Comparison of ENCODE assay signal across 17 cellular contexts in genomic region chr13:30186644-30187431, GRCh38.
DNase-seq lines count a peak whose midpoint lies in the region; ATAC-seq and TF ChIP-seq lines count a peak whose summit lies in the region.
"Had no signal": no experiment of that assay in that cellular context is flagged by ENCODE, and none has a peak within 500 bp of the region (broad histone marks: within the 10 kb centered on the region; RNA-seq: fewer than 3 reads in every experiment).

No MANE protein-coding gene starts in this region.

- TF ChIP-seq RAD21 in IMR-90 (IDR thresholded peaks at IDR 0.05; ENCODE audit: low read length): no peak

- no peak overlapping the region for H4K8ac ChIP-seq in IMR-90 (ENCODE audit: low read depth in 2 of 2, low read length in 2 of 2)

- no peak overlapping the region for H2AK9ac ChIP-seq in IMR-90 (replicated peaks; ENCODE audit: low read depth, low read length, poor library complexity)

- no peak overlapping the region for H2BK20ac ChIP-seq in IMR-90 (ENCODE audit: low read depth, low read length)

- in situ Hi-C loops in IMR-90 (cut with MboI; ENCODE audit: low sequenced_read_pairs): no loop called here

- H3K27ac ChIP-seq in IMR-90 (ENCODE audit: insufficient read depth, low read length): no peak overlapping the region
- H3K27ac ChIP-seq: breast epithelium, psoas muscle, SJSA1, upper lobe of right lung had no signal

- WGBS in IMR-90 (ENCODE audit: extremely low coverage in 2 of 2, insufficient read length in 1 of 2), 2 experiments: 69% methylated on average over 4 of the region's 10 CpGs; no CpG with 5 or more reads in 1 of the 2 experiments

- H2AFZ ChIP-seq in IMR-90 (replicated peaks; ENCODE audit: low read length, poor library complexity): no peak overlapping the region

- no peak for TF ChIP-seq POLR2A in IMR-90 (IDR thresholded peaks at IDR 0.05; ENCODE audit: low read depth, low read length)

- DNase-seq in IMR-90 (peak; percentile 7), NCI-H2171 treated with DMSO at 0.1 percent for 48 hours (lab: John Stamatoyannopoulos, UW) (peak; percentile 65), renal cortical epithelial cell (ENCODE audit: low read depth) (peak; percentile 22), NCI-H1048 (lab: John Stamatoyannopoulos, UW) (no peak)
- DNase-seq in activated CD4-positive, alpha-beta T cell treated with anti-CD3 and anti-CD28 coated beads for 4 hours: no peak
- DNase-seq in stimulated activated CD4-positive, alpha-beta T cell treated with anti-CD3 and anti-CD28 coated beads, Interleukin-15, amount 100 ng/mL, for 24 hours: no peak
- DNase-seq: activated naive CD4-positive, alpha-beta T cell treated with Interleukin-2 at 50 U/mL for 16 hours; effector CD8-positive, alpha-beta T cell; MM.1S; mucosa of descending colon; psoas muscle; stimulated activated CD4-positive, alpha-beta T cell treated with anti-CD3 and anti-CD28 coated beads, Interleukin-2, amount 100 ng/mL, for 24 hours; upper lobe of right lung had no signal

- H3K4me2 ChIP-seq in IMR-90 (ENCODE audit: low read depth, low read length): no peak overlapping the region

- no peaks in the 10 kb centered on the region for H3K36me3 ChIP-seq in IMR-90 (ENCODE audit: control insufficient read depth, insufficient read depth, low read length)
- H3K36me3 ChIP-seq: breast epithelium, SJSA1, upper lobe of right lung had no signal

- no peaks in the 10 kb centered on the region for H4K20me1 ChIP-seq in IMR-90 (ENCODE audit: insufficient read depth, low read length)

- no peak overlapping the region for H4K5ac ChIP-seq in IMR-90 (ENCODE audit: low read depth, low read length)

- dilution Hi-C loops in IMR-90 (cut with HindIII; ENCODE audit: low sequenced_read_pairs, unreplicated experiment): no loop called here

- no peak overlapping the region for H3K9ac ChIP-seq in IMR-90 (ENCODE audit: low read depth, low read length)

- no peaks in the 10 kb centered on the region for H3K79me1 ChIP-seq in IMR-90 (ENCODE audit: low read depth in 1 of 2, low read length in 2 of 2)

- H2BK5ac ChIP-seq in IMR-90 (ENCODE audit: low read depth, low read length, poor library complexity, severe bottlenecking): no peak overlapping the region

- H3K4ac ChIP-seq in IMR-90 (ENCODE audit: low read depth, low read length): no peak overlapping the region

- no peaks in the 10 kb centered on the region for H3K9me1 ChIP-seq in IMR-90 (ENCODE audit: insufficient read depth, low read length)

- H2BK120ac ChIP-seq in IMR-90 (ENCODE audit: low read depth, low read length): no peak overlapping the region

- no peaks in the 10 kb centered on the region for H3K27me3 ChIP-seq in IMR-90 (ENCODE audit: control insufficient read depth, insufficient read depth, low read length)
- H3K27me3 ChIP-seq: breast epithelium, SJSA1, upper lobe of right lung had no signal

- no peak overlapping the region for H2AK5ac ChIP-seq in IMR-90 (ENCODE audit: low read depth, low read length)

- peak overlapping the region; percentile 51 to 95 (median 80) for H3K27ac Mint-ChIP-seq in brain

- peaks cover 4% of the 10 kb centered on the region for H3K36me3 Mint-ChIP-seq in brain

- no TSS peak for BruUV-seq in IMR-90 (replicated peaks; lab: Mats Ljungman, UMichigan)

- intact Hi-C loops in IMR-90 (cut with micrococcal nuclease): no loop called here

- H3K4me3 ChIP-seq in IMR-90 (ENCODE audit: insufficient read depth, low read depth, low read length): no peak overlapping the region
- H3K4me3 ChIP-seq: breast epithelium, mucosa of descending colon, psoas muscle, SJSA1, upper lobe of right lung had no signal

- peaks cover 51% of the 10 kb centered on the region for H3K4me1 Mint-ChIP-seq in brain

- H2BK15ac ChIP-seq in IMR-90 (ENCODE audit: low read depth, low read length): no peak overlapping the region

- H3K4me3 Mint-ChIP-seq in brain: peak overlapping the region in 4 of 5 experiments; percentile 30 to 58 (median 46)

- no peaks in the 10 kb centered on the region for H3K9me3 ChIP-seq in IMR-90 (ENCODE audit: control insufficient read depth, insufficient read depth, low read length)
- H3K9me3 ChIP-seq: breast epithelium, mucosa of descending colon, psoas muscle, SJSA1, upper lobe of right lung had no signal

- H3K27me3 Mint-ChIP-seq in brain: no peaks in the 10 kb centered on the region

- CTCF ChIA-PET in IMR-90 (lab: Yijun Ruan, JAX): no interaction called here

- no peak overlapping the region for H3K18ac ChIP-seq in IMR-90 (ENCODE audit: low read depth, low read length)

- H3K4me1 ChIP-seq in IMR-90 (ENCODE audit: control insufficient read depth, insufficient read depth, low read length): no peaks in the 10 kb centered on the region
- H3K4me1 ChIP-seq: breast epithelium, psoas muscle, SJSA1, upper lobe of right lung had no signal

- no peak overlapping the region for H3K56ac ChIP-seq in IMR-90 (ENCODE audit: extremely low read depth, insufficient read depth, low read length)

- no peak overlapping the region for H3K14ac ChIP-seq in IMR-90 (replicated peaks; ENCODE audit: low read depth, low read length)

- H3K9me3 Mint-ChIP-seq in brain: peaks cover 0 to 3% (median 0%) of the 10 kb centered on the region in 5 experiments

- POLR2A ChIA-PET in IMR-90 (lab: Charles Lee; ENCODE audit: unreplicated experiment): no interaction called here

- H3K23ac ChIP-seq in IMR-90 (ENCODE audit: low read depth, low read length): no peak overlapping the region

- TF ChIP-seq CTCF in IMR-90 (conservative IDR thresholded peaks at IDR 0.05; ENCODE audit: low read depth, low read length) (no peak), brain (conservative IDR thresholded peaks at IDR 0.05) (no peak)

- no peak for ATAC-seq in IMR-90 (ENCODE audit: low read depth)
- ATAC-seq in GM21717 (IDR thresholded peaks at IDR 0.05; ENCODE audit: unreplicated experiment): no peak
- ATAC-seq: mucosa of descending colon, psoas muscle, upper lobe of right lung had no signal

- no peak overlapping the region for H4K91ac ChIP-seq in IMR-90 (ENCODE audit: insufficient read depth, low read depth, low read length)

TF ChIP-seq in IMR-90, 13 proteins besides CTCF, POLR2A, EP300 and RAD21:
- no peak for TF ChIP-seq BHLHE40 (IDR thresholded peaks at IDR 0.05; ENCODE audit: low read depth, low read length)
- TF ChIP-seq CHD1 (IDR thresholded peaks at IDR 0.05; ENCODE audit: low read depth, low read length): no peak
- no peak for TF ChIP-seq RFX5 (IDR thresholded peaks at IDR 0.05; ENCODE audit: low read depth, low read length)
- TF ChIP-seq RCOR1 (IDR thresholded peaks at IDR 0.05; ENCODE audit: insufficient replicate concordance, low read length): no peak
- no peak for TF ChIP-seq CEBPB (IDR thresholded peaks at IDR 0.05; ENCODE audit: low read depth, low read length)
- TF ChIP-seq NFE2L2 (IDR thresholded peaks at IDR 0.05; ENCODE audit: low read depth, low read length): no peak
- TF ChIP-seq SMC3 (IDR thresholded peaks at IDR 0.05; ENCODE audit: low read depth, low read length): no peak
- no peak for TF ChIP-seq MAFK (IDR thresholded peaks at IDR 0.05; ENCODE audit: low read depth, low read length)
- no peak for TF ChIP-seq MAZ (IDR thresholded peaks at IDR 0.05; ENCODE audit: borderline replicate concordance, low read depth, low read length)
- TF ChIP-seq ELK1 (IDR thresholded peaks at IDR 0.05; ENCODE audit: borderline replicate concordance, low read depth, low read length): no peak

Comparison
In these comparisons a context has a peak if more than half of its experiments do, and no peak if none do; other contexts are left out.
1. DNase-seq: peak in IMR-90 (single experiment), NCI-H2171 treated with DMSO at 0.1 percent for 48 hours (single experiment) and renal cortical epithelial cell (single experiment); none in activated CD4-positive, alpha-beta T cell treated with anti-CD3 and anti-CD28 coated beads for 4 hours (0 of 2), stimulated activated CD4-positive, alpha-beta T cell treated with anti-CD3 and anti-CD28 coated beads, Interleukin-15, amount 100 ng/mL, for 24 hours (single experiment) and NCI-H1048 (single experiment).